22 cellular contexts compared by ENCODE assay signal in genomic region chrY:20787076-20787475, GRCh38. TPM values are rescaled to one million over a fixed set of nuclear protein-coding genes. Genes with fewer than 3 reads are reported as not detected.
A peak's percentile ranks its signal among the peaks of the same experiment; 100 is the strongest.
DNase-seq lines count a peak whose midpoint lies in the region; ATAC-seq lines count a peak whose summit lies in the region.
"Had no signal": no experiment of that assay in that cellular context is flagged by ENCODE, and none has a peak within 500 bp of the region (broad histone marks: within the 10 kb centered on the region; RNA-seq: fewer than 3 reads in every experiment).

No MANE protein-coding gene starts in this region.

- no peak for ATAC-seq in activated CD4-positive, alpha-beta T cell treated with anti-CD3 and anti-CD28 coated beads for 36 hours
- peak; percentile 94 for ATAC-seq in GM21737 (IDR thresholded peaks at IDR 0.05; ENCODE audit: unreplicated experiment)
- peak; percentile 86 for ATAC-seq in HG03175 (IDR thresholded peaks at IDR 0.05; ENCODE audit: unreplicated experiment)
- ATAC-seq in stimulated activated memory B cell treated with anti-CD40 and anti-IgM and Interleukin-4, amounts not matched to agents 10 μg/mL and 1 μg/mL and 100 μg/mL, for 72 hours: peak; percentile 24
- ATAC-seq: pancreas, right cardiac atrium had no signal

- peak overlapping the region; percentile 62 for H3K27ac Mint-ChIP-seq in activated CD4-positive, alpha-beta T cell treated with anti-CD3 and anti-CD28 coated beads, Interleukin-2, amount 10 ng/mL, durations not matched to agents 7 days and 5 days
- no peak overlapping the region for H3K27ac Mint-ChIP-seq in activated CD4-positive, alpha-beta T cell treated with anti-CD3 and anti-CD28 coated beads for 36 hours
- peak overlapping the region; percentile 2 for H3K27ac Mint-ChIP-seq in stimulated activated memory B cell treated with anti-CD40 and anti-IgM and Interleukin-4, amounts not matched to agents 10 μg/mL and 1 μg/mL and 100 μg/mL, for 72 hours
- H3K27ac Mint-ChIP-seq: naive B cell had no signal

- H3K4me3 Mint-ChIP-seq in activated CD4-positive, alpha-beta T cell treated with anti-CD3 and anti-CD28 coated beads, Interleukin-2, amount 10 ng/mL, durations not matched to agents 7 days and 5 days: no peak overlapping the region
- H3K4me3 Mint-ChIP-seq in activated CD4-positive, alpha-beta T cell treated with anti-CD3 and anti-CD28 coated beads for 36 hours: no peak overlapping the region
- H3K4me3 Mint-ChIP-seq in stimulated activated memory B cell treated with anti-CD40 and anti-IgM and Interleukin-4, amounts not matched to agents 10 μg/mL and 1 μg/mL and 100 μg/mL, for 72 hours: no peak overlapping the region

- peaks cover 15% of the 10 kb centered on the region for H3K36me3 Mint-ChIP-seq in activated CD4-positive, alpha-beta T cell treated with anti-CD3 and anti-CD28 coated beads, Interleukin-2, amount 10 ng/mL, durations not matched to agents 7 days and 5 days (ENCODE audit: low read depth)
- H3K36me3 Mint-ChIP-seq in activated CD4-positive, alpha-beta T cell treated with anti-CD3 and anti-CD28 coated beads for 36 hours (ENCODE audit: low read depth): no peaks in the 10 kb centered on the region
- H3K36me3 Mint-ChIP-seq in stimulated activated memory B cell treated with anti-CD40 and anti-IgM and Interleukin-4, amounts not matched to agents 10 μg/mL and 1 μg/mL and 100 μg/mL, for 72 hours: no peaks in the 10 kb centered on the region
- H3K36me3 Mint-ChIP-seq: naive B cell had no signal

- peaks cover 7% of the 10 kb centered on the region for H3K9me3 Mint-ChIP-seq in activated CD4-positive, alpha-beta T cell treated with anti-CD3 and anti-CD28 coated beads, Interleukin-2, amount 10 ng/mL, durations not matched to agents 7 days and 5 days
- no peaks in the 10 kb centered on the region for H3K9me3 Mint-ChIP-seq in activated CD4-positive, alpha-beta T cell treated with anti-CD3 and anti-CD28 coated beads for 36 hours (ENCODE audit: low read depth)
- H3K9me3 Mint-ChIP-seq in stimulated activated memory B cell treated with anti-CD40 and anti-IgM and Interleukin-4, amounts not matched to agents 10 μg/mL and 1 μg/mL and 100 μg/mL, for 72 hours: no peaks in the 10 kb centered on the region
- H3K9me3 Mint-ChIP-seq: naive B cell had no signal

- H3K4me1 Mint-ChIP-seq in activated CD4-positive, alpha-beta T cell treated with anti-CD3 and anti-CD28 coated beads, Interleukin-2, amount 10 ng/mL, durations not matched to agents 7 days and 5 days: peaks cover 56% of the 10 kb centered on the region
- H3K4me1 Mint-ChIP-seq in activated CD4-positive, alpha-beta T cell treated with anti-CD3 and anti-CD28 coated beads for 36 hours: peaks cover 42% of the 10 kb centered on the region
- H3K4me1 Mint-ChIP-seq in stimulated activated memory B cell treated with anti-CD40 and anti-IgM and Interleukin-4, amounts not matched to agents 10 μg/mL and 1 μg/mL and 100 μg/mL, for 72 hours: peaks cover 17% of the 10 kb centered on the region

- POLR2A ChIA-PET in activated CD4-positive, alpha-beta T cell treated with anti-CD3 and anti-CD28 coated beads, Interleukin-2, amount 10 ng/mL, durations not matched to agents 7 days and 5 days (lab: Charles Lee): no interaction called here
- POLR2A ChIA-PET in activated CD4-positive, alpha-beta T cell treated with anti-CD3 and anti-CD28 coated beads for 36 hours (lab: Charles Lee): interaction anchor here (1.3 kb wide), 1 partner anchor 10 kb away, joined by 6 read pairs; no protein-coding TSS in a partner anchor

- H3K27me3 Mint-ChIP-seq in activated CD4-positive, alpha-beta T cell treated with anti-CD3 and anti-CD28 coated beads, Interleukin-2, amount 10 ng/mL, durations not matched to agents 7 days and 5 days: no peaks in the 10 kb centered on the region
- no peaks in the 10 kb centered on the region for H3K27me3 Mint-ChIP-seq in activated CD4-positive, alpha-beta T cell treated with anti-CD3 and anti-CD28 coated beads for 36 hours
- H3K27me3 Mint-ChIP-seq in stimulated activated memory B cell treated with anti-CD40 and anti-IgM and Interleukin-4, amounts not matched to agents 10 μg/mL and 1 μg/mL and 100 μg/mL, for 72 hours: no peaks in the 10 kb centered on the region
- H3K27me3 Mint-ChIP-seq: naive B cell had no signal

- DNase-seq in activated CD4-positive, alpha-beta T cell treated with anti-CD3 and anti-CD28 coated beads, Interleukin-2, amount 10 ng/mL, durations not matched to agents 7 days and 5 days: no peak
- DNase-seq in activated CD4-positive, alpha-beta T cell treated with anti-CD3 and anti-CD28 coated beads for 36 hours: no peak
- DNase-seq in Ammon's horn (ENCODE audit: low spot score) (no peak), C1 segment of cervical spinal cord (lab: John Stamatoyannopoulos, UW) (no peak), NCI-H2227 treated with DMSO at 0.1 percent for 48 hours (lab: John Stamatoyannopoulos, UW) (no peak)
- DNase-seq: activated CD4-positive, alpha-beta T cell treated with anti-CD3 and anti-CD28 coated beads for 4 hours; activated effector memory CD4-positive, alpha-beta T cell treated with anti-CD3 and anti-CD28 coated beads, Interleukin-2, amount 50 U/mL, for 16 hours; adrenal gland; mesendoderm; MG63; naive B cell; NCI-H1417 treated with DMSO at 0.1 percent for 48 hours; NCI-H526 treated with DMSO at 0.1 percent for 48 hours; pancreas; right cardiac atrium had no signal

- intact Hi-C loops in activated CD4-positive, alpha-beta T cell treated with anti-CD3 and anti-CD28 coated beads for 36 hours (cut with DNase I, micrococcal nuclease): no loop called here

- CTCF ChIA-PET in activated CD4-positive, alpha-beta T cell treated with anti-CD3 and anti-CD28 coated beads, Interleukin-2, amount 10 ng/mL, durations not matched to agents 7 days and 5 days (lab: Charles Lee): no interaction called here
- CTCF ChIA-PET in activated CD4-positive, alpha-beta T cell treated with anti-CD3 and anti-CD28 coated beads for 36 hours (lab: Charles Lee): interaction anchor here (0.7 kb wide), 1 partner anchor 21 kb away, joined by 4 read pairs; no protein-coding TSS in a partner anchor

RNA-seq across cellular contexts. Expression of gene RPS4Y2, which starts 31.2 kb away (rescaled TPM):
- under 1 TPM in 1 of 2 experiments, not detected in 1; 0.35 TPM for total RNA-seq in activated CD4-positive, alpha-beta T cell treated with anti-CD3 and anti-CD28 coated beads, Interleukin-2, amount 10 ng/mL, durations not matched to agents 7 days and 5 days
- total RNA-seq in activated CD4-positive, alpha-beta T cell treated with anti-CD3 and anti-CD28 coated beads for 36 hours: not detected
- total RNA-seq: adrenal gland, breast epithelium, fibroblast of lung, G401, pancreas, right cardiac atrium, suprapubic skin had no signal
